12 cellular contexts compared by ENCODE assay signal in genomic region chr5:131373265-131373664, GRCh38.
DNase-seq lines count a peak whose midpoint lies in the region; ATAC-seq and TF ChIP-seq lines count a peak whose summit lies in the region.
"Had no signal": no experiment of that assay in that cellular context is flagged by ENCODE, and none has a peak within 500 bp of the region (broad histone marks: within the 10 kb centered on the region; RNA-seq: fewer than 3 reads in every experiment).

No MANE protein-coding gene starts in this region.

- peak overlapping the region; percentile 85 for H3K27ac Mint-ChIP-seq in activated T-cell treated with anti-CD3 and anti-CD28 coated beads, Interleukin-2, amount 50 U/mL, for 24 hours
- H3K27ac Mint-ChIP-seq in activated naive CD8-positive, alpha-beta T cell treated with anti-CD3 and anti-CD28 coated beads for 36 hours, result peak overlapping the region; percentile 86
- H3K27ac Mint-ChIP-seq in nephron progenitor cell, result peak overlapping the region; percentile 30

- H4K20me1 ChIP-seq in OCI-LY3 (ENCODE audit: insufficient read depth, low read length), result peaks cover 73% of the 10 kb centered on the region
- no peaks in the 10 kb centered on the region for H4K20me1 ChIP-seq in hepatocyte (ENCODE audit: insufficient read depth, poor library complexity, severe bottlenecking)

- peak overlapping the region; percentile 47 for H3K9ac ChIP-seq in OCI-LY3 (ENCODE audit: low read length)

- H3K4me3 ChIP-seq in OCI-LY3 (ENCODE audit: low read length), result peak overlapping the region; percentile 42
- H3K4me3 ChIP-seq in hepatocyte, result no peak overlapping the region
- H3K4me3 ChIP-seq: skin epidermis had no signal

- H3K4me1 Mint-ChIP-seq in activated T-cell treated with anti-CD3 and anti-CD28 coated beads, Interleukin-2, amount 50 U/mL, for 24 hours (ENCODE audit: low read depth), result peaks cover 95% of the 10 kb centered on the region
- H3K4me1 Mint-ChIP-seq in activated naive CD8-positive, alpha-beta T cell treated with anti-CD3 and anti-CD28 coated beads for 36 hours, result peaks cover 92% of the 10 kb centered on the region
- H3K4me1 Mint-ChIP-seq in nephron progenitor cell, result peaks cover 4% of the 10 kb centered on the region

- H3K79me2 ChIP-seq in OCI-LY3 (ENCODE audit: low read length), result peaks cover 94% of the 10 kb centered on the region
- H3K79me2 ChIP-seq in hepatocyte, result peaks cover 33% of the 10 kb centered on the region

- H3K36me3 ChIP-seq in OCI-LY3 (replicated peaks; ENCODE audit: low read depth, low read length), result peaks cover 20% of the 10 kb centered on the region
- no peaks in the 10 kb centered on the region for H3K36me3 ChIP-seq in hepatocyte (replicated peaks; ENCODE audit: insufficient read depth, low read depth)
- H3K36me3 ChIP-seq: brain microvascular endothelial cell had no signal

- no peak for ATAC-seq in HG03139 (IDR thresholded peaks at IDR 0.05; ENCODE audit: unreplicated experiment)

- H2AFZ ChIP-seq in OCI-LY3 (ENCODE audit: low read depth, low read length) (no peak overlapping the region), hepatocyte (no peak overlapping the region)

- peak overlapping the region; percentile 11 for H3K4me3 Mint-ChIP-seq in activated T-cell treated with anti-CD3 and anti-CD28 coated beads, Interleukin-2, amount 50 U/mL, for 24 hours
- peak overlapping the region; percentile 30 for H3K4me3 Mint-ChIP-seq in activated naive CD8-positive, alpha-beta T cell treated with anti-CD3 and anti-CD28 coated beads for 36 hours
- H3K4me3 Mint-ChIP-seq in nephron progenitor cell, result no peak overlapping the region

- H3K36me3 Mint-ChIP-seq in activated T-cell treated with anti-CD3 and anti-CD28 coated beads, Interleukin-2, amount 50 U/mL, for 24 hours (ENCODE audit: low read depth), result peaks cover 70% of the 10 kb centered on the region
- peaks cover 70% of the 10 kb centered on the region for H3K36me3 Mint-ChIP-seq in activated naive CD8-positive, alpha-beta T cell treated with anti-CD3 and anti-CD28 coated beads for 36 hours
- peaks cover 18% of the 10 kb centered on the region for H3K36me3 Mint-ChIP-seq in nephron progenitor cell (ENCODE audit: low read depth)

- TF ChIP-seq CTCF in OCI-LY3 (IDR thresholded peaks at IDR 0.05; ENCODE audit: low read depth, low read length) (no peak), nephron progenitor cell (IDR thresholded peaks at IDR 0.05) (no peak), hepatocyte (IDR thresholded peaks at IDR 0.05; ENCODE audit: poor library complexity) (no peak)

- no peaks in the 10 kb centered on the region for H3K9me2 ChIP-seq in hepatocyte (replicated peaks; ENCODE audit: insufficient read depth)

- H3K4me2 ChIP-seq in OCI-LY3 (ENCODE audit: low read length), result peak overlapping the region; percentile 73
- H3K4me2 ChIP-seq in hepatocyte, result no peak overlapping the region

- peaks cover 5% of the 10 kb centered on the region for H3K9me3 Mint-ChIP-seq in activated T-cell treated with anti-CD3 and anti-CD28 coated beads, Interleukin-2, amount 50 U/mL, for 24 hours
- peaks cover 6% of the 10 kb centered on the region for H3K9me3 Mint-ChIP-seq in activated naive CD8-positive, alpha-beta T cell treated with anti-CD3 and anti-CD28 coated beads for 36 hours
- peaks cover 2% of the 10 kb centered on the region for H3K9me3 Mint-ChIP-seq in nephron progenitor cell

- H3K27ac ChIP-seq in OCI-LY3 (ENCODE audit: low read length), result peak overlapping the region; percentile 95
- no peak overlapping the region for H3K27ac ChIP-seq in hepatocyte
- H3K27ac ChIP-seq: brain microvascular endothelial cell had no signal

- no peaks in the 10 kb centered on the region for H3K27me3 Mint-ChIP-seq in activated T-cell treated with anti-CD3 and anti-CD28 coated beads, Interleukin-2, amount 50 U/mL, for 24 hours
- H3K27me3 Mint-ChIP-seq in activated naive CD8-positive, alpha-beta T cell treated with anti-CD3 and anti-CD28 coated beads for 36 hours, result no peaks in the 10 kb centered on the region
- peaks cover 4% of the 10 kb centered on the region for H3K27me3 Mint-ChIP-seq in nephron progenitor cell (ENCODE audit: low read depth, poor library complexity)

- H3K4me1 ChIP-seq in OCI-LY3 (ENCODE audit: low read length) (peaks cover 89% of the 10 kb centered on the region), hepatocyte (ENCODE audit: insufficient read depth) (peaks cover 12% of the 10 kb centered on the region)

- 87% methylated on average over 5 of the region's 5 CpGs for WGBS in hepatocyte (ENCODE audit: low lambda C conversion rate, missing lambda C conversion rate)

- no peaks in the 10 kb centered on the region for H3K27me3 ChIP-seq in OCI-LY3 (ENCODE audit: low read depth, low read length)
- no peaks in the 10 kb centered on the region for H3K27me3 ChIP-seq in hepatocyte
- H3K27me3 ChIP-seq: brain microvascular endothelial cell had no signal

- H3K9me3 ChIP-seq in OCI-LY3 (ENCODE audit: insufficient read depth, low read length) (no peaks in the 10 kb centered on the region), hepatocyte (ENCODE audit: low read depth) (no peaks in the 10 kb centered on the region)

- DNase-seq in activated T-cell treated with anti-CD3 and anti-CD28 coated beads, Interleukin-2, amount 50 U/mL, for 24 hours, result no peak
- no peak for DNase-seq in activated T-cell treated with anti-CD3 and anti-CD28 coated beads, Interleukin-2, amount 50 U/mL, for 48 hours
- DNase-seq in activated naive CD8-positive, alpha-beta T cell treated with anti-CD3 and anti-CD28 coated beads for 36 hours, result no peak
- DNase-seq in nephron progenitor cell (no peak), hepatocyte (ENCODE audit: low spot score) (no peak), kidney tubule cell (ENCODE audit: low spot score) (no peak)
- DNase-seq: brain microvascular endothelial cell, NCI-H2029 treated with DMSO at 0.1 percent for 48 hours, Right ventricle myocardium superior had no signal

Comparison
In these comparisons a context has a peak if more than half of its experiments do, and no peak if none do; other contexts are left out.
1. H3K27ac Mint-ChIP-seq: peak in every context shown above with its lines; median percentile 86 in activated naive CD8-positive, alpha-beta T cell treated with anti-CD3 and anti-CD28 coated beads for 36 hours; 85 in activated T-cell treated with anti-CD3 and anti-CD28 coated beads, Interleukin-2, amount 50 U/mL, for 24 hours; 30 in nephron progenitor cell.